Comparison of ENCODE assay signal across 8 cellular contexts in genomic region chr19:49581007-49581508, GRCh38. TPM values are rescaled to one million over a fixed set of nuclear protein-coding genes. Genes with fewer than 3 reads are reported as not detected.
DNase-seq lines count a peak whose midpoint lies in the region; ATAC-seq, FAIRE-seq and TF ChIP-seq lines count a peak whose summit lies in the region.

Gene PRRG2, plus strand, starts transcription at chr19:49581316. Its CDS starts 1,904 bp downstream, at chr19:49583220.

- no peaks in the 10 kb centered on the region for H3K9me3 ChIP-seq in keratinocyte (ENCODE audit: control insufficient read depth, low read depth, low read length)

- H3K4me1 ChIP-seq in keratinocyte (ENCODE audit: control insufficient read depth, extremely low read depth, insufficient read depth, low read length), result peaks cover 15% of the 10 kb centered on the region

- FAIRE-seq in keratinocyte (lab: Jason Lieb, UNC), result no peak

- no peaks in the 10 kb centered on the region for H3K9me1 ChIP-seq in keratinocyte (ENCODE audit: control insufficient read depth, extremely low read depth, insufficient read depth, low read length)

- H3K36me3 Mint-ChIP-seq in activated naive CD4-positive, alpha-beta T cell treated with anti-CD3 and anti-CD28 coated beads, Interleukin-2, amount 50 U/mL, for 72 hours, result peaks cover 12 to 17% of the 10 kb centered on the region in 2 donors

- DNase-seq in NCI-H2081 (lab: John Stamatoyannopoulos, UW), result peak; percentile 17 to 53
- no peak for DNase-seq in NCI-H2081 treated with DMSO at 0.1 percent for 48 hours (lab: John Stamatoyannopoulos, UW)
- no peak for DNase-seq in activated naive CD4-positive, alpha-beta T cell treated with anti-CD3 and anti-CD28 coated beads, Interleukin-2, amount 50 U/mL, for 72 hours (ENCODE audit: low spot score in 2 of 2)
- DNase-seq in keratinocyte (ENCODE audit: low read depth, low spot score), result no peak
- no peak for DNase-seq in substantia nigra (lab: John Stamatoyannopoulos, UW)

- H3K27ac ChIP-seq in keratinocyte (ENCODE audit: control insufficient read depth, insufficient read depth, low read length) (peak within 1 kb of the TSS; percentile 76), substantia nigra (ENCODE audit: low read depth, low read length, poor library complexity, severe bottlenecking) (peak within 1 kb of the TSS; percentile 58)

- peak within 1 kb of the TSS; percentile 88 for H2AFZ ChIP-seq in keratinocyte (ENCODE audit: control insufficient read depth, low read length)

- H3K4me3 ChIP-seq in keratinocyte (ENCODE audit: control insufficient read depth in 2 of 3, extremely low read depth in 1 of 3, insufficient read depth in 2 of 3, low read depth in 1 of 3, low read length in 3 of 3), result peak within 1 kb of the TSS; percentile 74 to 99 (median 93)

- dilution Hi-C loops in keratinocyte (cut with MboI; ENCODE audit: extremely low pct_ligation_motif_present, low sequenced_read_pairs), result no loop called here

- peak within 1 kb of the TSS; percentile 88 to 99 for H3K27ac Mint-ChIP-seq in activated naive CD4-positive, alpha-beta T cell treated with anti-CD3 and anti-CD28 coated beads, Interleukin-2, amount 50 U/mL, for 72 hours

- peaks cover 35% of the 10 kb centered on the region for H3K79me2 ChIP-seq in keratinocyte (ENCODE audit: control insufficient read depth, insufficient read depth, low read length)

- no peak for TF ChIP-seq CTCF in keratinocyte (optimal IDR thresholded peaks at IDR 0.05 in 1 of 3, IDR thresholded peaks at IDR 0.05 in 1 of 3, conservative IDR thresholded peaks at IDR 0.05 in 1 of 3; ENCODE audit: extremely low read depth in 1 of 3, insufficient read depth in 2 of 3, low read length in 3 of 3)

- no peaks in the 10 kb centered on the region for H4K20me1 ChIP-seq in keratinocyte (ENCODE audit: control insufficient read depth, extremely low read depth, insufficient read depth, low read length)

- no peak for ATAC-seq in activated naive CD4-positive, alpha-beta T cell treated with anti-CD3 and anti-CD28 coated beads, Interleukin-2, amount 50 U/mL, for 72 hours
- ATAC-seq in GM21619 (IDR thresholded peaks at IDR 0.05; ENCODE audit: unreplicated experiment) (no peak), GM19351 (IDR thresholded peaks at IDR 0.05; ENCODE audit: unreplicated experiment) (no peak), HG02852 (IDR thresholded peaks at IDR 0.05; ENCODE audit: unreplicated experiment) (no peak)

- peaks cover 0 to 1% of the 10 kb centered on the region in 2 experiments for H3K36me3 ChIP-seq in keratinocyte (ENCODE audit: control insufficient read depth in 2 of 2, extremely low read depth in 1 of 2, insufficient read depth in 2 of 2, low read length in 2 of 2)

- H3K9ac ChIP-seq in keratinocyte (ENCODE audit: control insufficient read depth, extremely low read depth, insufficient read depth, low read length), result peak within 1 kb of the TSS; percentile 95

- H3K4me2 ChIP-seq in keratinocyte (ENCODE audit: control insufficient read depth, extremely low read depth, insufficient read depth, low read depth, low read length), result peak within 1 kb of the TSS; percentile 88

- H3K9me3 Mint-ChIP-seq in activated naive CD4-positive, alpha-beta T cell treated with anti-CD3 and anti-CD28 coated beads, Interleukin-2, amount 50 U/mL, for 72 hours, result no peaks in the 10 kb centered on the region

- H3K27me3 ChIP-seq in keratinocyte (ENCODE audit: control insufficient read depth, extremely low read depth, insufficient read depth, low read length), result no peaks in the 10 kb centered on the region

RNA-seq across cellular contexts. Expression of gene PRRG2, which starts in this region (rescaled TPM):
- total RNA-seq in activated naive CD4-positive, alpha-beta T cell treated with anti-CD3 and anti-CD28 coated beads, Interleukin-2, amount 50 U/mL, for 72 hours, result 10 to 100 TPM in 1 of 2 donors, 1 to 10 TPM in 1; 2.3 to 10.8 TPM
- 5.2 to 7.5 TPM (median 5.3 TPM) in 3 replicates for polyA plus RNA-seq in keratinocyte
- polyA plus RNA-seq in keratinocyte (2011; ENCODE audit: low read depth), result 1.6 TPM
- polyA plus RNA-seq in keratinocyte (2011; cell fraction: cytosol; rRNA removed), result 3.7 and 5.6 TPM in 2 replicates
- polyA plus RNA-seq in keratinocyte (2011; cell fraction: nucleus; rRNA removed), result 8.5 and 9.8 TPM in 2 replicates
- 6.4 and 7.6 TPM in 2 replicates for polyA plus RNA-seq in keratinocyte (2012; ENCODE audit: low replicate concordance)
- 1.8 to 4.1 TPM (median 3.2 TPM) in 3 replicates for polyA minus RNA-seq in keratinocyte
- 4.2 TPM for polyA minus RNA-seq in keratinocyte (2011; cell fraction: cytosol; rRNA and poly(A)+ RNA removed)
- 2.6 and 3.7 TPM in 2 replicates for polyA minus RNA-seq in keratinocyte (2011; cell fraction: nucleus; rRNA and poly(A)+ RNA removed)

Comparison
In these comparisons a context has a peak if more than half of its experiments do, and no peak if none do; other contexts are left out.
1. DNase-seq: peak in NCI-H2081 (2 of 2); none in NCI-H2081 treated with DMSO at 0.1 percent for 48 hours (single experiment), activated naive CD4-positive, alpha-beta T cell treated with anti-CD3 and anti-CD28 coated beads, Interleukin-2, amount 50 U/mL, for 72 hours (0 of 2), keratinocyte (single experiment) and substantia nigra (0 of 49).